In the genomic region with DNA sequence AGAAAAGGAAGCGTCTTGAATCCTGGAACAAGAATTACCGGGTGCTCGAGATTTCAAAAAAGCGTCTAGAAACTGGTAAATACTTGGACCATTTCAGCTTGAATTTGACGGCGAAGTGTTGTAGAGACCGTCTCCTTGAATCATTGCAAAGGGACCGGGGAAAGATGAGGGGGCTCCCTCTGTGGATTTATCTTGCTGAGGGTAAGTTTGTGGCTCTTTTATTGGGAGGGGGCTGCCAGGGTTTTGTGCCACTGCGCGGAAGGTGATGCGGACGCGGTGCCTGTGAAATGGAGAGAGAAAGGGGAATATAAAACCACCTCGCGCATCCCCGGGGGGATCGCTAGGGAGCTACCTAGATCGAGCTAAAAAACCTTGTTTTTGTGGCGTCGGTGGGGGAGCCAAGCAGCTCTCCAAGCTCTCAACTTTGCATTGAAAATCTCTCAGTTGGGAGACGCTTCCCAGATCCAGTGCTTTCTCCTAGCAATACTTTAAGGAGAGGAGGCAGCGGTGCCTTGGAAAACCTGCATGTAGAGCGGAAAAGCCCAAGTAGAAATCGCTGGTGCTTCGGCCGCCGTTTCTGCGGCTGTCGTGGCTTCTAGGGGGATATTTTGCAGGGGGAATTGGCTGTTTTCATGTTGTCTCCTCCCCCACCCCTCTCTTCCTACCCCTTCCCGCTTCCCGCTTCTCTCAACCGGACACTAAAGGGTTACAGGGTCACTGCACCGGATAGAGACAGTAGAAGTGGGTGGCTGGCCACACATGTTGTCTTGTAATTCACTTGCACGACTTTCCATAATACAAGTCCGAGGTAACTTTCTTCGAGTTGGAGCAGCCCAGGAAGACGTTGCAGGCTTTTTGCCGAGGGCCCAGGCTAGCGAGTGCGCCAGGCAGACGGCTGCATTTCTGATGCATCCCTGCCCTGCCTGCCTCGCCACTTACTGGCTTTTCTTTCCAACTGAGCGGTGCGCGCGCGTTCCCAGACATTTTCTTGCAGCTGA, we compare ENCODE assay signal across 8 cellular contexts.
DNase-seq lines count a peak whose midpoint lies in the region; ATAC-seq, FAIRE-seq and TF ChIP-seq lines count a peak whose summit lies in the region.

No MANE protein-coding gene starts in this region.

- no peaks in the 10 kb centered on the region for H3K36me3 ChIP-seq in H7 (replicated peaks; ENCODE audit: control insufficient read depth, insufficient read depth, low read length)
- H3K36me3 ChIP-seq in cardiac muscle cell: no peaks in the 10 kb centered on the region
- H3K36me3 ChIP-seq in pancreas: no peaks in the 10 kb centered on the region

- no peak for FAIRE-seq in pancreas (lab: Jason Lieb, UNC)

- intact Hi-C loops in pancreas (cut with DNase I): no loop called here

- no peaks in the 10 kb centered on the region; the same call in 1 of the 2 replicates for H3K27me3 ChIP-seq in H7 (ENCODE audit: control insufficient read depth, insufficient read depth, low read length)
- peaks cover 3% of the 10 kb centered on the region for H3K27me3 ChIP-seq in cardiac muscle cell
- peaks cover 0 to 11% (median 2%) of the 10 kb centered on the region in 4 donors for H3K27me3 ChIP-seq in pancreas

- no peaks in the 10 kb centered on the region for H3K36me3 Mint-ChIP-seq in activated T-cell treated with anti-CD3 and anti-CD28 coated beads, Interleukin-2, amount 50 U/mL, for 24 hours (ENCODE audit: low read depth)

- 4% methylated on average over 47 of the region's 47 CpGs for WGBS in pancreas, 2 donors

- H3K9me3 ChIP-seq in cardiac muscle cell (ENCODE audit: low read depth) (no peaks in the 10 kb centered on the region), pancreas (no peaks in the 10 kb centered on the region)

- H3K27me3 Mint-ChIP-seq in activated T-cell treated with anti-CD3 and anti-CD28 coated beads, Interleukin-2, amount 50 U/mL, for 24 hours: peaks cover 35% of the 10 kb centered on the region

- TF ChIP-seq CTCF in cardiac muscle cell (IDR thresholded peaks at IDR 0.05; ENCODE audit: low read depth, low read length) (no peak), pancreas (IDR thresholded peaks at IDR 0.05) (no peak)

- H3K27ac ChIP-seq in cardiac muscle cell: no peak overlapping the region
- no peak overlapping the region for H3K27ac ChIP-seq in pancreas

- DNase-seq in H7 (peak; percentile 32), cardiac muscle cell (ENCODE audit: low read depth in 1 of 2, low spot score in 1 of 2) (peak; percentile 47 to 72), pancreas (peak in 4 of 6 donors; percentile 5 to 59 (median 34)), mesenteric fat pad (ENCODE audit: low spot score) (no peak)
- DNase-seq in activated T-cell treated with anti-CD3 and anti-CD28 coated beads, Interleukin-2, amount 50 U/mL, for 24 hours: no peak

- peaks cover 15% of the 10 kb centered on the region for H3K4me1 ChIP-seq in cardiac muscle cell (ENCODE audit: low read depth)
- H3K4me1 ChIP-seq in pancreas: peaks cover 0 to 7% (median 0%) of the 10 kb centered on the region in 3 donors

- H3K27ac Mint-ChIP-seq in activated T-cell treated with anti-CD3 and anti-CD28 coated beads, Interleukin-2, amount 50 U/mL, for 24 hours: no peak overlapping the region

- H3K4me3 ChIP-seq in H7 (ENCODE audit: insufficient read depth, low read depth, low read length): peak overlapping the region; percentile 52
- H3K4me3 ChIP-seq in cardiac muscle cell: peak overlapping the region; percentile 36
- H3K4me3 ChIP-seq in pancreas: peak overlapping the region in 2 of 4 donors; percentile 21 to 33

- no peak overlapping the region for H3K4me3 Mint-ChIP-seq in activated T-cell treated with anti-CD3 and anti-CD28 coated beads, Interleukin-2, amount 50 U/mL, for 24 hours

- H3K9me3 Mint-ChIP-seq in activated T-cell treated with anti-CD3 and anti-CD28 coated beads, Interleukin-2, amount 50 U/mL, for 24 hours: no peaks in the 10 kb centered on the region

- peaks cover 11% of the 10 kb centered on the region for H3K4me1 Mint-ChIP-seq in activated T-cell treated with anti-CD3 and anti-CD28 coated beads, Interleukin-2, amount 50 U/mL, for 24 hours (ENCODE audit: low read depth)

- ATAC-seq in SK-N-SH treated with all-trans-retinoic acid at 6 μM for 48 hours (peak; percentile 94), pancreas (peak; percentile 60 to 85 (median 82)), GM19395 (IDR thresholded peaks at IDR 0.05; ENCODE audit: unreplicated experiment) (no peak), GM21576 (IDR thresholded peaks at IDR 0.05; ENCODE audit: unreplicated experiment) (no peak)

TF ChIP-seq in SK-N-SH treated with all-trans-retinoic acid at 6 μM for 48 hours, 23 proteins besides CTCF, POLR2A, EP300 and RAD21:
- TF ChIP-seq ESRRG (CRISPR knock-in tag; IDR thresholded peaks at IDR 0.05) (no peak), GLIS3 (CRISPR knock-in tag; IDR thresholded peaks at IDR 0.05) (no peak), TCF4 (CRISPR knock-in tag; IDR thresholded peaks at IDR 0.05; ENCODE audit: borderline replicate concordance) (no peak), RARB (CRISPR knock-in tag; IDR thresholded peaks at IDR 0.05) (no peak), CSRNP3 (CRISPR knock-in tag; IDR thresholded peaks at IDR 0.05) (no peak), ZFP30 (CRISPR knock-in tag; IDR thresholded peaks at IDR 0.05) (no peak), OSR1 (CRISPR knock-in tag; IDR thresholded peaks at IDR 0.05) (no peak), ZC3H10 (CRISPR knock-in tag; IDR thresholded peaks at IDR 0.05) (no peak), ZNF565 (CRISPR knock-in tag; conservative IDR thresholded peaks at IDR 0.05; ENCODE audit: low read depth) (no peak), ZNF8 (CRISPR knock-in tag; IDR thresholded peaks at IDR 0.05) (no peak), TOX (CRISPR knock-in tag; IDR thresholded peaks at IDR 0.05; ENCODE audit: borderline replicate concordance) (no peak), ZFP3 (CRISPR knock-in tag; IDR thresholded peaks at IDR 0.05) (no peak), ZNF70 (CRISPR knock-in tag; IDR thresholded peaks at IDR 0.05) (no peak)

Comparison
In these comparisons a context has a peak if more than half of its experiments do, and no peak if none do; other contexts are left out.
1. DNase-seq: peak in H7 (single experiment), cardiac muscle cell (2 of 2) and pancreas (4 of 6); none in mesenteric fat pad (single experiment) and activated T-cell treated with anti-CD3 and anti-CD28 coated beads, Interleukin-2, amount 50 U/mL, for 24 hours (single experiment).
2. ATAC-seq: peak in SK-N-SH treated with all-trans-retinoic acid at 6 μM for 48 hours (single experiment) and pancreas (4 of 4); none in GM19395 (single experiment) and GM21576 (single experiment).